8 cellular contexts compared by ENCODE assay signal in the genomic region with DNA sequence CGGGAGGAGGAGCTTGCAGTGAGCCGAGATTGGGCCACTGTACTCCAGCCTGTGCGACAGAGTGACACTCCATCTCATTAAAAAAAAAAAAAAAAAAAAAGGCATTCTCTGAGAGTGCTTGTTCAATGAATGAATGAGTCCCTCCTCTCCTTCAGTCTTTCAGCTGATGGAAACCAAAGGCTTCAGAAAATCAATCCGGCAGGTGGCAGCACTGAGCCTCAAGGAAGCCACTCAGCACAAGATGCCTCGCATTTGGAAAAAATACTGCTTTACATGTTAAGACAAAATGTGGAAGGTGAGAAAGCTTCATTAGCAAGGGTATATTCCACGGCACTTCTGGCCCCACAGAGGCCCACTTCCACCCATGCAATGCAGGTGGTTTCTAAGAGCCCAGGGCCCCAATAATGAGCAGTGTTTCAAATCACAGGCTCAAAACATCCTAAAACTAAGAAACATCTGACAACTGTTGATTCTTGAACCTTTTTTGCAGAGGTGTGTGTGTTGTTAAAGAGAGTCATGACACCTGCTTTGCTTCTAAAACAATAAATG. TPM values are rescaled to one million over a fixed set of nuclear protein-coding genes. Genes with fewer than 3 reads are reported as not detected.
DNase-seq lines count a peak whose midpoint lies in the region; ATAC-seq and TF ChIP-seq lines count a peak whose summit lies in the region.

No MANE protein-coding gene starts in this region.

- H2AK5ac ChIP-seq in H9 (ENCODE audit: insufficient read length, low read length): no peak overlapping the region

- no peak overlapping the region for H4K5ac ChIP-seq in H9 (ENCODE audit: insufficient read length, low read depth, low read length)

- no peak overlapping the region for H2BK120ac ChIP-seq in H9 (ENCODE audit: low read depth, low read length, poor library complexity, severe bottlenecking)

- H2BK12ac ChIP-seq in H9 (ENCODE audit: insufficient read length, low read depth, low read length): no peak overlapping the region

- DNase-seq in AG10803 (ENCODE audit: low read depth) (peak; percentile 84), H9 (peak; percentile 90), NCI-H446 treated with DMSO at 0.1 percent for 48 hours (lab: John Stamatoyannopoulos, UW) (peak; percentile 38), kidney glomerular epithelial cell (lab: John Stamatoyannopoulos, UW) (peak; percentile 75)
- peak; percentile 78 for DNase-seq in central memory CD4-positive, alpha-beta T cell
- DNase-seq in stimulated activated CD4-positive, alpha-beta T cell treated with anti-CD3 and anti-CD28 coated beads, Interleukin-2, amount 100 ng/mL, for 4 hours (ENCODE audit: low read depth): peak; percentile 82

- no peak overlapping the region for H3K9ac ChIP-seq in H9 (ENCODE audit: extremely low read depth, insufficient read length, low read length)

- H3K56ac ChIP-seq in H9 (ENCODE audit: insufficient read length, low read depth, low read length): no peak overlapping the region

- H2AFZ ChIP-seq in H9 (ENCODE audit: low read length): no peak overlapping the region

- TF ChIP-seq CTCF in AG10803 (conservative IDR thresholded peaks at IDR 0.05; ENCODE audit: low read length) (peak; percentile 88), H9 (conservative IDR thresholded peaks at IDR 0.05) (peak; percentile 85)

- no peak overlapping the region for H4K8ac ChIP-seq in H9 (replicated peaks; ENCODE audit: insufficient read length, low read depth, low read length)

- no peaks in the 10 kb centered on the region for H4K20me1 ChIP-seq in H9 (ENCODE audit: control insufficient read depth, insufficient read depth, insufficient read length)

- no peak overlapping the region for H4K91ac ChIP-seq in H9 (ENCODE audit: insufficient read length, low read depth, low read length)

- no peak overlapping the region for H2BK15ac ChIP-seq in H9 (ENCODE audit: low read depth, low read length)

- H3K9me3 ChIP-seq in H9 (ENCODE audit: control insufficient read depth, low read depth, low read length): no peaks in the 10 kb centered on the region

- peak; percentile 76 to 83 for ATAC-seq in activated CD4-positive, CD25-positive, alpha-beta regulatory T cell treated with anti-CD3 and anti-CD28 coated beads, Interleukin-2, amount 50 U/mL, for 24 hours
- ATAC-seq in GM21723 (IDR thresholded peaks at IDR 0.05; ENCODE audit: unreplicated experiment): no peak

- H3K4me3 Mint-ChIP-seq in H9: no peak overlapping the region

- H2BK5ac ChIP-seq in H9 (ENCODE audit: insufficient read length, low read length): no peak overlapping the region

- no peaks in the 10 kb centered on the region for H3K4me1 ChIP-seq in H9 (ENCODE audit: insufficient read depth, low read length)

- no peaks in the 10 kb centered on the region for H3K9me3 Mint-ChIP-seq in H9

- H3K23ac ChIP-seq in H9 (ENCODE audit: insufficient read length, low read depth, low read length): no peak overlapping the region

- no peak overlapping the region for H2BK20ac ChIP-seq in H9 (ENCODE audit: low read depth, low read length, poor library complexity, severe bottlenecking)

- no peak overlapping the region for H3K4me3 ChIP-seq in AG10803 (ENCODE audit: low read length)

- H3K27ac Mint-ChIP-seq in H9: peak overlapping the region in 2 of 3 experiments; percentile 22 to 85; a peak in 3 of 7 replicates

- H3K14ac ChIP-seq in H9 (ENCODE audit: insufficient read depth, low read length): no peak overlapping the region

- H3K18ac ChIP-seq in H9 (ENCODE audit: insufficient read length, low read depth, low read length): no peak overlapping the region

- H3K4me1 Mint-ChIP-seq in H9: peaks cover 18 to 30% of the 10 kb centered on the region in 2 experiments

- H3K79me1 ChIP-seq in H9 (ENCODE audit: insufficient read depth, low read depth, low read length, poor library complexity, severe bottlenecking): no peaks in the 10 kb centered on the region

- H3K27ac ChIP-seq in H9 (ENCODE audit: insufficient read length, low read depth, low read length): no peak overlapping the region

- H3K79me2 ChIP-seq in H9 (ENCODE audit: insufficient read depth, low read length): no peaks in the 10 kb centered on the region

- H3K36me3 Mint-ChIP-seq in H9 (ENCODE audit: insufficient read depth in 1 of 3, low read depth in 3 of 3): peaks cover 26 to 57% (median 40%) of the 10 kb centered on the region in 3 experiments; a peak in 6 of 7 replicates

- H3K27me3 ChIP-seq in H9 (ENCODE audit: insufficient read depth, low read length): no peaks in the 10 kb centered on the region

- no peaks in the 10 kb centered on the region for H3K23me2 ChIP-seq in H9 (ENCODE audit: insufficient read length, low read depth, low read length, poor library complexity, severe bottlenecking)

- no CpG with 5 or more reads among the region's 6 CpGs for WGBS in H9 (ENCODE audit: extremely low coverage, insufficient read length, low lambda C conversion rate)

- no peak overlapping the region for H3T11ph ChIP-seq in H9 (ENCODE audit: low read length)

- H3K4me2 ChIP-seq in H9 (ENCODE audit: insufficient read depth, insufficient read length, low read length): no peak overlapping the region

- no peak overlapping the region for H3K4ac ChIP-seq in H9 (ENCODE audit: low read depth, low read length)

- no peaks in the 10 kb centered on the region for H3K27me3 Mint-ChIP-seq in H9 (ENCODE audit: low read depth)

RNA-seq across cellular contexts. Expression of a gene that starts 33.9 kb away (rescaled TPM):
- total RNA-seq in H9 (2021): 24.2 and 27.2 TPM in 2 replicates

RNA-seq across cellular contexts. Expression of a gene that starts 52.1 kb away (rescaled TPM):
- total RNA-seq in H9 (2021): 24.0 and 26.1 TPM in 2 replicates

Comparison
In these comparisons a context has a peak if more than half of its experiments do, and no peak if none do; other contexts are left out.
1. DNase-seq: peak in every context shown above with its lines; median percentile 90 in H9; 84 in AG10803; 82 in stimulated activated CD4-positive, alpha-beta T cell treated with anti-CD3 and anti-CD28 coated beads, Interleukin-2, amount 100 ng/mL, for 4 hours; 78 in central memory CD4-positive, alpha-beta T cell; 75 in kidney glomerular epithelial cell; 38 in NCI-H446 treated with DMSO at 0.1 percent for 48 hours.